22 cellular contexts compared by ENCODE assay signal in genomic region chrX:108348525-108348924, GRCh38.
"Had no signal": no experiment of that assay in that cellular context is flagged by ENCODE, and none has a peak within 500 bp of the region (broad histone marks: within the 10 kb centered on the region; RNA-seq: fewer than 3 reads in every experiment).

No MANE protein-coding gene starts in this region.

- H3K36me3 ChIP-seq: cardiac muscle cell, colonic mucosa, gastroesophageal sphincter, neutrophil, tibial nerve, upper lobe of right lung, vagina had no signal

- H3K9me3 ChIP-seq: colonic mucosa, gastroesophageal sphincter, neutrophil, testis, tibial nerve, upper lobe of right lung, vagina had no signal

- H3K36me3 Mint-ChIP-seq: mesothelial cell of epicardium; natural killer cell treated with Interleukin-12 subunit alpha and Interleukin-12 subunit beta and Interleukin-15 and Interleukin-18, amount 100 ng/mL, for 72 hours; stimulated activated naive B cell treated with anti-CD40 and anti-IgM and Interleukin-4, amounts not matched to agents 10 μg/mL and 1 μg/mL and 100 μg/mL, for 72 hours had no signal

- H3K27me3 Mint-ChIP-seq: progenitor cell of endocrine pancreas; stimulated activated naive B cell treated with anti-CD40 and anti-IgM and Interleukin-4, amounts not matched to agents 10 μg/mL and 1 μg/mL and 100 μg/mL, for 72 hours; stimulated activated naive CD8-positive, alpha-beta T cell treated with anti-CD3 and anti-CD28 coated beads, Interleukin-15, amount 100 ng/mL, for 72 hours had no signal

- H3K4me1 ChIP-seq: colonic mucosa, testis, tibial nerve, upper lobe of right lung had no signal

- H3K4me1 Mint-ChIP-seq: stimulated activated naive B cell treated with anti-CD40 and anti-IgM and Interleukin-4, amounts not matched to agents 10 μg/mL and 1 μg/mL and 100 μg/mL, for 72 hours; stimulated activated naive CD8-positive, alpha-beta T cell treated with anti-CD3 and anti-CD28 coated beads, Interleukin-15, amount 100 ng/mL, for 72 hours had no signal

- DNase-seq: cerebellar nuclear complex; colonic mucosa; effector CD4-positive, alpha-beta T cell; left colon; stimulated activated CD4-positive, alpha-beta T cell treated with anti-CD3 and anti-CD28 coated beads, Interleukin-2, amount 100 ng/mL, for 24 hours; stimulated activated CD4-positive, alpha-beta T cell treated with anti-CD3 and anti-CD28 coated beads, Interleukin-4, amount 100 ng/mL, for 4 hours; stimulated activated naive B cell treated with anti-CD40 and anti-IgM and Interleukin-4, amounts not matched to agents 10 μg/mL and 1 μg/mL and 100 μg/mL, for 72 hours; stimulated activated naive CD8-positive, alpha-beta T cell treated with anti-CD3 and anti-CD28 coated beads, Interleukin-15, amount 100 ng/mL, for 72 hours; testis; upper lobe of right lung had no signal

- H3K4me3 Mint-ChIP-seq: mesothelial cell of epicardium; natural killer cell treated with Interleukin-12 subunit alpha and Interleukin-12 subunit beta and Interleukin-15 and Interleukin-18, amount 100 ng/mL, for 72 hours; stimulated activated naive B cell treated with anti-CD40 and anti-IgM and Interleukin-4, amounts not matched to agents 10 μg/mL and 1 μg/mL and 100 μg/mL, for 72 hours; stimulated activated naive CD8-positive, alpha-beta T cell treated with anti-CD3 and anti-CD28 coated beads, Interleukin-15, amount 100 ng/mL, for 72 hours had no signal

- H3K27ac Mint-ChIP-seq: mesothelial cell of epicardium; natural killer cell treated with Interleukin-12 subunit alpha and Interleukin-12 subunit beta and Interleukin-15 and Interleukin-18, amount 100 ng/mL, for 72 hours; stimulated activated naive B cell treated with anti-CD40 and anti-IgM and Interleukin-4, amounts not matched to agents 10 μg/mL and 1 μg/mL and 100 μg/mL, for 72 hours; stimulated activated naive CD8-positive, alpha-beta T cell treated with anti-CD3 and anti-CD28 coated beads, Interleukin-15, amount 100 ng/mL, for 72 hours had no signal

- H3K27ac ChIP-seq: cardiac muscle cell, colonic mucosa, hepatocyte, neutrophil, skin epidermis, testis, tibial nerve, upper lobe of right lung, vagina had no signal

- H2AFZ ChIP-seq: hepatocyte had no signal

- H3K27me3 ChIP-seq: cardiac muscle cell, colonic mucosa, gastroesophageal sphincter, hepatocyte, neutrophil, testis, upper lobe of right lung, vagina had no signal

- H3K4me3 ChIP-seq: cardiac muscle cell, colonic mucosa, gastroesophageal sphincter, hepatocyte, skin epidermis, testis, tibial nerve, upper lobe of right lung, vagina had no signal

- H3K4me2 ChIP-seq: hepatocyte had no signal

- ATAC-seq: esophagus mucosa; gastroesophageal sphincter; left colon; natural killer cell treated with Interleukin-12 subunit alpha and Interleukin-12 subunit beta and Interleukin-15 and Interleukin-18, amount 100 ng/mL, for 72 hours; sciatic nerve; stimulated activated naive B cell treated with anti-CD40 and anti-IgM and Interleukin-4, amounts not matched to agents 10 μg/mL and 1 μg/mL and 100 μg/mL, for 72 hours; stimulated activated naive CD8-positive, alpha-beta T cell treated with anti-CD3 and anti-CD28 coated beads, Interleukin-15, amount 100 ng/mL, for 72 hours; upper lobe of right lung had no signal

- H3K79me2 ChIP-seq: hepatocyte had no signal

- H3K9me3 Mint-ChIP-seq: mesothelial cell of epicardium; natural killer cell treated with Interleukin-12 subunit alpha and Interleukin-12 subunit beta and Interleukin-15 and Interleukin-18, amount 100 ng/mL, for 72 hours; stimulated activated naive B cell treated with anti-CD40 and anti-IgM and Interleukin-4, amounts not matched to agents 10 μg/mL and 1 μg/mL and 100 μg/mL, for 72 hours; stimulated activated naive CD8-positive, alpha-beta T cell treated with anti-CD3 and anti-CD28 coated beads, Interleukin-15, amount 100 ng/mL, for 72 hours had no signal
